8 cellular contexts compared by ENCODE assay signal in the genomic region with DNA sequence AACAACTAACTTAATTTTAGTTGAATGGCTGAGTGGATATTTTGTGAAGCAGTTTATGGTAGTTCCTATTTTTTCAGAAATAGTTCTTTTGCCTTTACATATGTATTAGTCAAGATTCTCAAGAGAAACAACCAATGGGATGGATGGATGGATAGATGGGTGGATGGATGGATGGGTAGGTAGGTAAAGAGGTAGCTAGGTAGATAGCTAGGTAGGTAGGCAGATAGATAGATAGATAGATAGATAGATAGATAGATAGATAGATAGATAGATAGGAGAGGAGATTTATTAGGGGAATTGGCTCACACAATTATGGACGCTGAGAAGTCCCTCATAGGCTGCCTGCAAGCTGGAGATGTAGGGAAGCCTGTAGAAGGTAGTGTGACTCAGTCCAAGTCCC.
"Had no signal": no experiment of that assay in that cellular context is flagged by ENCODE, and none has a peak within 500 bp of the region (broad histone marks: within the 10 kb centered on the region; RNA-seq: fewer than 3 reads in every experiment).

No MANE protein-coding gene starts in this region.

- H3K4me2 ChIP-seq: KMS-11 had no signal

- H3K27ac ChIP-seq: HL-60, KMS-11 had no signal

- FAIRE-seq: HepG2, HTR-8/SVneo had no signal

- H3K9ac ChIP-seq: KMS-11 had no signal

- DNase-seq: IMR-90, KBM-7, KG1 had no signal

- H3K27ac Mint-ChIP-seq: IgD-negative memory B cell had no signal

- H3K27me3 Mint-ChIP-seq: IgD-negative memory B cell had no signal

- ATAC-seq: HepG2 had no signal

- H3K4me3 Mint-ChIP-seq: IgD-negative memory B cell had no signal
